In the genomic region with DNA sequence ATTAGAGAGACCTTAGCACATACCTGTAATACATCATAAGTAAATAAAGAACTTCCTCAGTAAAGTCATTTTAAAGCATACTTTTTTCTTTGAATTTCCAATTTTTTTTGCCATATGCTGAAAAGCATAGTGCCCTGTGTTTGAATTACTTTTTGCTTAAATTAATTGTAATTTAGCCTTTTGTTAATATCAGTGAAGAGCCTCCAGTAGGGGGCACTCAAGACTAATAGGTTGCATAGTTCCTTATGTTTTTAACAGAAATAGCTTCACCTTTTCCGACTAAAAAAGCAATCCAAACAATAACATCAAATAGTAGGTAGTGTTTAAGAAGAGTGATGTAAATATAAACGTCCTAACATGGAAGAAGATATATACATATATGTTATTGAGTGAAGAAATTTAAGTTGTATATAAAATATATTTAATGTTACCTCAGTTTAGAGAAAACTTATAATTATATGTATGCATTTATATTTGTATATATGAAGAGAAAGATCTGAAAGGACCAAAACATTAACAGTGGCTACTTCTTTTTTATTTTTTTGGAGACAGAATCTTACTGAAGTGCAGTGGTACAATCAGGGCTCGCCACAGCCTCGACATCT, we compare ENCODE assay signal across 8 cellular contexts. TPM values are rescaled to one million over a fixed set of nuclear protein-coding genes. Genes with fewer than 3 reads are reported as not detected.
DNase-seq lines count a peak whose midpoint lies in the region; TF ChIP-seq lines count a peak whose summit lies in the region.

No MANE protein-coding gene starts in this region.

- WGBS in iPS DF 6.9 (ENCODE audit: insufficient coverage, insufficient read length) = no CpG with 5 or more reads among the region's 4 CpGs

- TF ChIP-seq CTCF in GM20000 (IDR thresholded peaks at IDR 0.05; ENCODE audit: extremely low read depth, missing control alignments) = peak; percentile 40

- H3K27me3 Mint-ChIP-seq in CD4-positive, alpha-beta memory T cell = no peaks in the 10 kb centered on the region

- no peaks in the 10 kb centered on the region for H3K27me3 ChIP-seq in CD4-positive, alpha-beta memory T cell (ENCODE audit: insufficient read depth, low read length)
- no peaks in the 10 kb centered on the region for H3K27me3 ChIP-seq in adipocyte (replicated peaks; ENCODE audit: control insufficient read depth, insufficient read depth, low read length)
- H3K27me3 ChIP-seq in iPS DF 6.9 (ENCODE audit: control insufficient read depth, insufficient read depth, low read length) = no peaks in the 10 kb centered on the region

- peaks cover 18 to 28% of the 10 kb centered on the region in 2 donors for H3K36me3 Mint-ChIP-seq in CD4-positive, alpha-beta memory T cell

- H3K9me3 Mint-ChIP-seq in CD4-positive, alpha-beta memory T cell = no peaks in the 10 kb centered on the region

- intact Hi-C loops in CD4-positive, alpha-beta memory T cell (cut with micrococcal nuclease) = loop anchor here (1.0 to 5.0 kb wide), 3 partner anchors 124 to 294 kb away; no protein-coding TSS in a partner anchor

- no peak overlapping the region for H3K27ac Mint-ChIP-seq in CD4-positive, alpha-beta memory T cell

- H3K4me3 ChIP-seq in CD4-positive, alpha-beta memory T cell (ENCODE audit: low read length in 2 of 2) = no peak overlapping the region
- H3K4me3 ChIP-seq in adipocyte (ENCODE audit: low read length) (no peak overlapping the region), iPS DF 6.9 (ENCODE audit: low read length) (no peak overlapping the region)

- POLR2A ChIA-PET in CD4-positive, alpha-beta memory T cell (lab: Charles Lee; ENCODE audit: partially characterized antibody) = interaction anchor here (0.6 to 1.0 kb wide), 2 partner anchors 193 to 292 kb away, joined by 3 to 5 read pairs; no protein-coding TSS in a partner anchor

- DNase-seq in CD4-positive, alpha-beta memory T cell = peak in 4 of 5 donors; percentile 22 to 38 (median 36)
- DNase-seq in GM20000 (ENCODE audit: low spot score) (no peak), NCI-H748 (lab: John Stamatoyannopoulos, UW; ENCODE audit: unreplicated experiment) (peak; percentile 72), adipocyte (ENCODE audit: low read depth) (peak; percentile 89), iPS DF 6.9 (ENCODE audit: low read depth, low spot score) (peak; percentile 22), HuH-7 (ENCODE audit: low spot score) (no peak), occipital lobe (lab: John Stamatoyannopoulos, UW) (no peak)
- peak; percentile 58 for DNase-seq in stimulated activated CD4-positive, alpha-beta T cell treated with anti-CD3 and anti-CD28 coated beads, Interleukin-4, amount 100 ng/mL, for 24 hours

- no peak overlapping the region for H3K27ac ChIP-seq in CD4-positive, alpha-beta memory T cell (ENCODE audit: low read depth, low read length)
- no peak overlapping the region for H3K27ac ChIP-seq in iPS DF 6.9 (ENCODE audit: low read length)

- no peak overlapping the region for H3K4me3 Mint-ChIP-seq in CD4-positive, alpha-beta memory T cell

- no peak overlapping the region for H3K9ac ChIP-seq in adipocyte (ENCODE audit: low read length)

- no peaks in the 10 kb centered on the region for H3K9me3 ChIP-seq in CD4-positive, alpha-beta memory T cell (ENCODE audit: control insufficient read depth in 1 of 2, low read length in 2 of 2)
- H3K9me3 ChIP-seq in adipocyte (ENCODE audit: control insufficient read depth, low read length) (no peaks in the 10 kb centered on the region), iPS DF 6.9 (ENCODE audit: control insufficient read depth, insufficient read depth, low read length) (no peaks in the 10 kb centered on the region)

- peaks cover 6% of the 10 kb centered on the region for H3K36me3 ChIP-seq in CD4-positive, alpha-beta memory T cell (ENCODE audit: insufficient read depth, low read length)
- H3K36me3 ChIP-seq in adipocyte (ENCODE audit: control insufficient read depth, insufficient read depth, low read length, severe bottlenecking) (peaks cover 2% of the 10 kb centered on the region), iPS DF 6.9 (ENCODE audit: control insufficient read depth, insufficient read depth, low read length) (no peaks in the 10 kb centered on the region)

- peaks cover 0 to 6% (median under 1%) of the 10 kb centered on the region in 4 donors for H3K4me1 Mint-ChIP-seq in CD4-positive, alpha-beta memory T cell

- no peaks in the 10 kb centered on the region for H3K4me1 ChIP-seq in CD4-positive, alpha-beta memory T cell (ENCODE audit: insufficient read depth, low read length)
- H3K4me1 ChIP-seq in adipocyte (ENCODE audit: control insufficient read depth, insufficient read depth, low read length) (no peaks in the 10 kb centered on the region), iPS DF 6.9 (ENCODE audit: control insufficient read depth, insufficient read depth, low read length) (no peaks in the 10 kb centered on the region)

- CTCF ChIA-PET in CD4-positive, alpha-beta memory T cell (lab: Charles Lee; ENCODE audit: partially characterized antibody) = interaction anchor here (0.7 to 3.1 kb wide), 14 partner anchors 10 to 300 kb away, joined by 3 to 21 read pairs (median 4); partner anchors contain the start of gene RAD51C

RNA-seq across cellular contexts. Expression of gene RAD51C, which starts 18.6 kb away (rescaled TPM):
- 10 to 100 TPM; 25.8 to 28.2 TPM for total RNA-seq in CD4-positive, alpha-beta memory T cell
- polyA plus RNA-seq in CD4-positive, alpha-beta memory T cell = 10 to 100 TPM; 45.5 to 74.2 TPM
- 42.6 TPM for total RNA-seq in occipital lobe

RNA-seq across cellular contexts. Expression of gene TEX14, which starts 19.2 kb away (rescaled TPM):
- total RNA-seq in CD4-positive, alpha-beta memory T cell = 1 to 10 TPM; 1.3 to 1.6 TPM
- polyA plus RNA-seq in CD4-positive, alpha-beta memory T cell = not detected
- total RNA-seq in occipital lobe = 0.31 TPM

RNA-seq across cellular contexts. Expression of gene PPM1E, which starts 44.6 kb away (rescaled TPM):
- total RNA-seq in CD4-positive, alpha-beta memory T cell = not detected
- polyA plus RNA-seq in CD4-positive, alpha-beta memory T cell = not detected
- 55.1 TPM for total RNA-seq in occipital lobe

Comparison
In these comparisons a context has a peak if more than half of its experiments do, and no peak if none do; other contexts are left out.
1. DNase-seq: peak in CD4-positive, alpha-beta memory T cell (4 of 5), NCI-H748 (single experiment), adipocyte (single experiment), iPS DF 6.9 (single experiment) and stimulated activated CD4-positive, alpha-beta T cell treated with anti-CD3 and anti-CD28 coated beads, Interleukin-4, amount 100 ng/mL, for 24 hours (single experiment); none in GM20000 (single experiment), HuH-7 (single experiment) and occipital lobe (single experiment).
2. RNA of gene PPM1E, which starts 44.6 kb away (total RNA-seq): 55.1 TPM in occipital lobe (single experiment); not detected in CD4-positive, alpha-beta memory T cell; every median in the first group is over 10 times any median in the second.